ENCODE assay signal across 8 cellular contexts in the genomic region with DNA sequence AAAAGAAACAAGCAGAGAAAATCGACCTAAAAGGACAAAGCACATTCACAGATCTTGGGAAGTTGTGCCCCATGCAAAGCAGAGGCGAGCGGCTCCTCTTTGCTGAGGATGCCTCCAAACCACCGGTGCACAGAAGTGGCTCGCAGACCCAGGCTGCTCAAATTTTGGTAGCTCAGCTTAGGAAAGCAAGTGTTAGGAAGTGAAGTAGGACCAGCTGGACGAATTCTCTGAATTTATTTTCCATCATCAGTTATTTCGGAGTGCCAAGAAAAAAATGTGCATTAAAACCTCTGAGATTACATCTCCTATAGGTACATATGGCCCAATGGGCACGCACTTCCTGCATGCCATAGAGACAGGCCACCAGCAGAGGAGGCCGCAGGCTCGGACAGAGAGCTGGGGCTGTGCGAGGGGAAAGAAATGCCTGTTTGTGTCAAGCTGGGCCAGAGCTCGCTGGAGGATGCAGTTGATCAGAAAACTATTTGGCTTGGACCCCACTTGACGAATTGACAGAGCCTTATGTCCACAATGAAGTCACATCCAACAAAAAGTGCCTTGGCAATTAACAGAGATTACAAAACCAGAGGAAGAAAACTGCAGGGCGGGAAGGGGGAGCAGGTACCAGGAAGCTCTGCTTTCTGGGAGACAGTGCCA.
DNase-seq lines count a peak whose midpoint lies in the region; ATAC-seq and TF ChIP-seq lines count a peak whose summit lies in the region.

No MANE protein-coding gene starts in this region.

- H3K4me1 Mint-ChIP-seq in immature natural killer cell, result peaks cover 26 to 32% of the 10 kb centered on the region in 2 donors

- no peaks in the 10 kb centered on the region for H3K27me3 ChIP-seq in SJSA1 (replicated peaks)
- no peaks in the 10 kb centered on the region for H3K27me3 ChIP-seq in brain microvascular endothelial cell (replicated peaks)
- H3K27me3 ChIP-seq in HAP-1 (ENCODE audit: low read depth), result no peaks in the 10 kb centered on the region

- H3K27me3 Mint-ChIP-seq in immature natural killer cell (ENCODE audit: low read depth in 3 of 3), result peaks cover 2 to 4% (median 4%) of the 10 kb centered on the region in 3 donors

- ATAC-seq in HG03108 (IDR thresholded peaks at IDR 0.05; ENCODE audit: unreplicated experiment) (peak; percentile 46), HG03457 (IDR thresholded peaks at IDR 0.05; ENCODE audit: unreplicated experiment) (no peak)

- no peaks in the 10 kb centered on the region for H3K9me3 Mint-ChIP-seq in immature natural killer cell

- TF ChIP-seq CTCF in GM12864 (IDR thresholded peaks at IDR 0.05; ENCODE audit: low read depth, low read length, missing control alignments), result peak; percentile 85
- peak; percentile 96 for TF ChIP-seq CTCF in brain microvascular endothelial cell (IDR thresholded peaks at IDR 0.05; ENCODE audit: low read depth, low read length, missing control alignments)

- H3K4me1 ChIP-seq in SJSA1 (replicated peaks), result no peaks in the 10 kb centered on the region
- H3K4me1 ChIP-seq in HAP-1, result no peaks in the 10 kb centered on the region

- in situ Hi-C loops in brain microvascular endothelial cell (cut with HindIII; ENCODE audit: low pct_ligation_motif_present, low sequenced_read_pairs) (no loop called here), HAP-1 (cut with MboI; ENCODE audit: low sequenced_read_pairs) (no loop called here)

- peak overlapping the region in 1 of 5 donors; percentile 10 for H3K4me3 Mint-ChIP-seq in immature natural killer cell

- DNase-seq in GM12864 (ENCODE audit: low read depth), result no peak
- DNase-seq in SJSA1 (ENCODE audit: low read depth in 1 of 2, low spot score in 2 of 2), result peak; percentile 57 to 61
- peak; percentile 53 for DNase-seq in brain microvascular endothelial cell
- DNase-seq in immature natural killer cell, result peak; percentile 54 to 59 (median 55)
- DNase-seq in stimulated activated CD4-positive, alpha-beta T cell treated with anti-CD3 and anti-CD28 coated beads, Interleukin-12 subunit alpha, Interleukin-12 subunit beta, amount 100 ng/mL, for 24 hours (ENCODE audit: low read depth in 2 of 2), result peak; percentile 18 to 49
- no peak for DNase-seq in HAP-1 (ENCODE audit: low spot score in 2 of 2)

- no peaks in the 10 kb centered on the region for H3K36me3 Mint-ChIP-seq in immature natural killer cell

- no peak overlapping the region for H3K27ac ChIP-seq in SJSA1
- no peak overlapping the region for H3K27ac ChIP-seq in brain microvascular endothelial cell

- H3K36me3 ChIP-seq in SJSA1 (no peaks in the 10 kb centered on the region), brain microvascular endothelial cell (replicated peaks) (no peaks in the 10 kb centered on the region), HAP-1 (replicated peaks) (no peaks in the 10 kb centered on the region)

- H3K27ac Mint-ChIP-seq in immature natural killer cell, result peak overlapping the region in 5 of 6 donors; percentile 4 to 68 (median 33)

- H3K4me3 ChIP-seq in GM12864 (ENCODE audit: low read depth, low read length) (no peak overlapping the region), SJSA1 (no peak overlapping the region), brain microvascular endothelial cell (ENCODE audit: low read depth, low read length) (no peak overlapping the region), HAP-1 (no peak overlapping the region)

- H3K9me3 ChIP-seq in SJSA1 (replicated peaks) (0 out of 2 replicates have a peak, but pooled peaks cover 3% of the 10 kb centered on the region), HAP-1 (no peaks in the 10 kb centered on the region)

Comparison
In these comparisons a context has a peak if more than half of its experiments do, and no peak if none do; other contexts are left out.
1. DNase-seq: peak in SJSA1 (2 of 2), brain microvascular endothelial cell (single experiment), immature natural killer cell (3 of 3) and stimulated activated CD4-positive, alpha-beta T cell treated with anti-CD3 and anti-CD28 coated beads, Interleukin-12 subunit alpha, Interleukin-12 subunit beta, amount 100 ng/mL, for 24 hours (2 of 2); none in GM12864 (single experiment) and HAP-1 (0 of 2).